1 cellular context compared by ENCODE assay signal in genomic region chr3:131026321-131027151, GRCh38.
TF ChIP-seq lines count a peak whose summit lies in the region.

TSS of gene ASTE1 (minus strand) at chr3:131026825. CDS start at chr3:131025306, 1,519 bp downstream.
TSS of gene NEK11 (plus strand) at chr3:131026877. CDS start at chr3:131029709, 2,832 bp downstream.

TF ChIP-seq in K562, 482 proteins besides CTCF, POLR2A, EP300 and RAD21 (continued from another document and continues in another):
- TF ChIP-seq CREB5 (CRISPR knock-in tag; IDR thresholded peaks at IDR 0.05) = no peak
- no peak for TF ChIP-seq DLX4 (CRISPR knock-in tag; IDR thresholded peaks at IDR 0.05)
- no peak for TF ChIP-seq NR1H2 (CRISPR knock-in tag; IDR thresholded peaks at IDR 0.05)
- TF ChIP-seq FOXJ3 (CRISPR knock-in tag; IDR thresholded peaks at IDR 0.05) = peak; percentile 87
- 0 out of 2 replicates have a peak, but pooled peaks have one; percentile 50 for TF ChIP-seq AFF4 (CRISPR knock-in tag; IDR thresholded peaks at IDR 0.05)
- no peak for TF ChIP-seq ZNF75A (CRISPR knock-in tag; IDR thresholded peaks at IDR 0.05)
- TF ChIP-seq PPARD (CRISPR knock-in tag; IDR thresholded peaks at IDR 0.05) = no peak
- TF ChIP-seq SNRNP70 (optimal IDR thresholded peaks at IDR 0.05; ENCODE audit: low read depth, low read length) = no peak
- TF ChIP-seq ZNF140 (CRISPR knock-in tag; IDR thresholded peaks at IDR 0.05) = no peak
- TF ChIP-seq POLR2B (IDR thresholded peaks at IDR 0.05; ENCODE audit: low read depth, partially characterized antibody) = peak; percentile 61
- TF ChIP-seq MXI1 (IDR thresholded peaks at IDR 0.05; ENCODE audit: low read depth, low read length) = 0 out of 2 replicates have a peak, but pooled peaks have one; percentile 57
- TF ChIP-seq ZBTB43 (CRISPR knock-in tag; IDR thresholded peaks at IDR 0.05) = no peak
- no peak for TF ChIP-seq BDP1 (IDR thresholded peaks at IDR 0.05; ENCODE audit: insufficient read depth, insufficient read length)
- TF ChIP-seq ATF7 (IDR thresholded peaks at IDR 0.05) = peak; percentile 66; the same call in 1 of the 2 replicates
- TF ChIP-seq CBX3 (IDR thresholded peaks at IDR 0.05; ENCODE audit: borderline replicate concordance in 1 of 2, low read length in 2 of 2) = no peak; a peak in 1 of 3 replicates
- TF ChIP-seq ZFP1 (CRISPR knock-in tag; IDR thresholded peaks at IDR 0.05) = no peak
- no peak; the same call in 1 of the 2 replicates for TF ChIP-seq MITF (IDR thresholded peaks at IDR 0.05)
- 0 out of 4 replicates have a peak, but pooled peaks of 1 of the 2 experiments have one; percentile 25 for TF ChIP-seq SIN3A (IDR thresholded peaks at IDR 0.05; ENCODE audit: borderline replicate concordance in 2 of 2, control insufficient read depth in 1 of 2, low read depth in 2 of 2, low read length in 2 of 2)
- no peak for TF ChIP-seq ZNF780A (CRISPR knock-in tag; IDR thresholded peaks at IDR 0.05)
- no peak for TF ChIP-seq KLF1 (tag; IDR thresholded peaks at IDR 0.05)
- TF ChIP-seq FOXK1 (CRISPR knock-in tag; IDR thresholded peaks at IDR 0.05; ENCODE audit: borderline replicate concordance) = no peak
- TF ChIP-seq ZNF274 (IDR thresholded peaks at IDR 0.05; ENCODE audit: borderline replicate concordance, low read depth, low read length) = no peak
- TF ChIP-seq OTX1 (CRISPR knock-in tag; IDR thresholded peaks at IDR 0.05) = no peak
- TF ChIP-seq ZNF699 (CRISPR knock-in tag; IDR thresholded peaks at IDR 0.05; ENCODE audit: insufficient replicate concordance) = no peak
- peak; percentile 86 for TF ChIP-seq BHLHE40 (IDR thresholded peaks at IDR 0.05; ENCODE audit: low read length)
- TF ChIP-seq ZNF165 (CRISPR knock-in tag; IDR thresholded peaks at IDR 0.05; ENCODE audit: borderline replicate concordance) = no peak
- TF ChIP-seq RFX1 (IDR thresholded peaks at IDR 0.05) = peak; percentile 91
- no peak for TF ChIP-seq PTRF (tag; IDR thresholded peaks at IDR 0.05)
- TF ChIP-seq COPS2 (conservative IDR thresholded peaks at IDR 0.05) = no peak
- TF ChIP-seq FOSL1 (tag; conservative IDR thresholded peaks at IDR 0.05) = no peak
- no peak for TF ChIP-seq ZBTB2 (IDR thresholded peaks at IDR 0.05)
- peak; percentile 36 for TF ChIP-seq NEUROD1 (IDR thresholded peaks at IDR 0.05; ENCODE audit: borderline replicate concordance, low read depth, low read length, partially characterized antibody)
- TF ChIP-seq ZNF589 (CRISPR knock-in tag; IDR thresholded peaks at IDR 0.05; ENCODE audit: low read depth) = peak; percentile 45; the same call in 1 of the 2 replicates
- TF ChIP-seq CTBP1 (IDR thresholded peaks at IDR 0.05; ENCODE audit: borderline replicate concordance) = no peak; the same call in 1 of the 2 replicates
- TF ChIP-seq RCOR1 (IDR thresholded peaks at IDR 0.05; ENCODE audit: borderline replicate concordance in 1 of 2, low read depth in 2 of 2, low read length in 2 of 2) = no peak
- TF ChIP-seq ETS2 (tag; IDR thresholded peaks at IDR 0.05; ENCODE audit: borderline replicate concordance, poor library complexity, severe bottlenecking) = no peak
- peak; percentile 28; the same call in 1 of the 2 replicates for TF ChIP-seq ETV1 (tag; conservative IDR thresholded peaks at IDR 0.05; ENCODE audit: low read depth)
- no peak for TF ChIP-seq ZNF830 (CRISPR knock-in tag; IDR thresholded peaks at IDR 0.05)
- TF ChIP-seq VEZF1 (CRISPR knock-in tag; IDR thresholded peaks at IDR 0.05) = peak; percentile 16; the same call in 1 of the 2 replicates
- TF ChIP-seq ZBTB17 (CRISPR knock-in tag; IDR thresholded peaks at IDR 0.05) = peak; percentile 40; the same call in 1 of the 2 replicates
- no peak for TF ChIP-seq KDM2B (CRISPR knock-in tag; IDR thresholded peaks at IDR 0.05)
- TF ChIP-seq KDM5B (IDR thresholded peaks at IDR 0.05; ENCODE audit: insufficient replicate concordance, low read depth, low read length) = peak; percentile 70
- TF ChIP-seq RERE (CRISPR knock-in tag; IDR thresholded peaks at IDR 0.05; ENCODE audit: borderline replicate concordance) = no peak
- TF ChIP-seq HDAC3 (IDR thresholded peaks at IDR 0.05; ENCODE audit: borderline replicate concordance, partially characterized antibody) = no peak
- TF ChIP-seq ZC3H11A (IDR thresholded peaks at IDR 0.05; ENCODE audit: low read depth, low read length) = no peak
